8 cellular contexts compared by ENCODE assay signal in genomic region chr2:19955544-19956422, GRCh38. TPM values are rescaled to one million over a fixed set of nuclear protein-coding genes. Genes with fewer than 3 reads are reported as not detected.
DNase-seq lines count a peak whose midpoint lies in the region; ATAC-seq, FAIRE-seq and TF ChIP-seq lines count a peak whose summit lies in the region.

No MANE protein-coding gene starts in this region.

- ATAC-seq in GM19035 (IDR thresholded peaks at IDR 0.05; ENCODE audit: unreplicated experiment) (peak; percentile 94), HG03280 (IDR thresholded peaks at IDR 0.05; ENCODE audit: unreplicated experiment) (peak; percentile 94)
- peak; percentile 82 for ATAC-seq in stimulated activated naive CD8-positive, alpha-beta T cell treated with anti-CD3 and anti-CD28 coated beads, Interleukin-15, amount 100 ng/mL, for 72 hours

- CTCF ChIA-PET in CD4-positive, alpha-beta memory T cell (lab: Charles Lee; ENCODE audit: partially characterized antibody): interaction anchor here (0.6 to 2.4 kb wide), 11 partner anchors 9 to 687 kb away, joined by 3 to 11 read pairs (median 4); partner anchors contain the start of gene LAPTM4A

- TF ChIP-seq CTCF in mesothelial cell of epicardium (IDR thresholded peaks at IDR 0.05; ENCODE audit: unreplicated experiment): peak; percentile 73

- no peak overlapping the region for H3K4me3 ChIP-seq in CD4-positive, alpha-beta memory T cell (ENCODE audit: low read length in 2 of 2)

- H3K27me3 Mint-ChIP-seq in CD4-positive, alpha-beta memory T cell: no peaks in the 10 kb centered on the region
- no peaks in the 10 kb centered on the region for H3K27me3 Mint-ChIP-seq in mesothelial cell of epicardium (ENCODE audit: low read depth)
- H3K27me3 Mint-ChIP-seq in stimulated activated naive CD8-positive, alpha-beta T cell treated with anti-CD3 and anti-CD28 coated beads, Interleukin-15, amount 100 ng/mL, for 72 hours: no peaks in the 10 kb centered on the region

- DNase-seq in CD4-positive, alpha-beta memory T cell: peak; percentile 41 to 60 (median 48)
- DNase-seq in NCI-H446 treated with DMSO at 0.1 percent for 48 hours (lab: John Stamatoyannopoulos, UW): peak; percentile 27
- DNase-seq in activated CD4-positive, alpha-beta T cell treated with anti-CD3 and anti-CD28 coated beads, Interleukin-2, amount 50 U/mL, for 4 hours: peak; percentile 21 to 33
- DNase-seq in mesothelial cell of epicardium (ENCODE audit: low spot score in 2 of 2, unreplicated experiment in 2 of 2): peak; percentile 27 to 46
- peak; percentile 25 to 46 for DNase-seq in stimulated activated naive CD8-positive, alpha-beta T cell treated with anti-CD3 and anti-CD28 coated beads, Interleukin-15, amount 100 ng/mL, for 72 hours

- H3K27ac Mint-ChIP-seq in CD4-positive, alpha-beta memory T cell: no peak overlapping the region
- no peak overlapping the region for H3K27ac Mint-ChIP-seq in mesothelial cell of epicardium
- no peak overlapping the region for H3K27ac Mint-ChIP-seq in stimulated activated naive CD8-positive, alpha-beta T cell treated with anti-CD3 and anti-CD28 coated beads, Interleukin-15, amount 100 ng/mL, for 72 hours

- no peaks in the 10 kb centered on the region for H3K9me3 Mint-ChIP-seq in CD4-positive, alpha-beta memory T cell
- H3K9me3 Mint-ChIP-seq in mesothelial cell of epicardium: no peaks in the 10 kb centered on the region
- no peaks in the 10 kb centered on the region for H3K9me3 Mint-ChIP-seq in stimulated activated naive CD8-positive, alpha-beta T cell treated with anti-CD3 and anti-CD28 coated beads, Interleukin-15, amount 100 ng/mL, for 72 hours

- no peaks in the 10 kb centered on the region for H3K9me3 ChIP-seq in CD4-positive, alpha-beta memory T cell (ENCODE audit: control insufficient read depth in 1 of 2, low read length in 2 of 2)

- FAIRE-seq in endometrium (lab: Jason Lieb, UNC): peak; percentile 91

- H3K4me3 Mint-ChIP-seq in CD4-positive, alpha-beta memory T cell: no peak overlapping the region
- H3K4me3 Mint-ChIP-seq in mesothelial cell of epicardium: no peak overlapping the region
- no peak overlapping the region for H3K4me3 Mint-ChIP-seq in stimulated activated naive CD8-positive, alpha-beta T cell treated with anti-CD3 and anti-CD28 coated beads, Interleukin-15, amount 100 ng/mL, for 72 hours

- H3K4me1 Mint-ChIP-seq in CD4-positive, alpha-beta memory T cell: no peaks in the 10 kb centered on the region
- H3K4me1 Mint-ChIP-seq in mesothelial cell of epicardium: no peaks in the 10 kb centered on the region
- no peaks in the 10 kb centered on the region for H3K4me1 Mint-ChIP-seq in stimulated activated naive CD8-positive, alpha-beta T cell treated with anti-CD3 and anti-CD28 coated beads, Interleukin-15, amount 100 ng/mL, for 72 hours

- POLR2A ChIA-PET in CD4-positive, alpha-beta memory T cell (lab: Charles Lee; ENCODE audit: partially characterized antibody): no interaction called here

- no peaks in the 10 kb centered on the region for H3K27me3 ChIP-seq in CD4-positive, alpha-beta memory T cell (ENCODE audit: insufficient read depth, low read length)

- H3K4me1 ChIP-seq in CD4-positive, alpha-beta memory T cell (ENCODE audit: insufficient read depth, low read length): no peaks in the 10 kb centered on the region

- no peak overlapping the region for H3K27ac ChIP-seq in CD4-positive, alpha-beta memory T cell (ENCODE audit: low read depth, low read length)

- H3K36me3 ChIP-seq in CD4-positive, alpha-beta memory T cell (ENCODE audit: insufficient read depth, low read length): no peaks in the 10 kb centered on the region

- peaks cover 4 to 5% of the 10 kb centered on the region in 2 donors for H3K36me3 Mint-ChIP-seq in CD4-positive, alpha-beta memory T cell
- H3K36me3 Mint-ChIP-seq in mesothelial cell of epicardium: peaks cover 4% of the 10 kb centered on the region

- intact Hi-C loops in CD4-positive, alpha-beta memory T cell (cut with micrococcal nuclease): loop anchor here (1.0 kb wide), 1 partner anchor 143 kb away; no protein-coding TSS in a partner anchor

RNA-seq across cellular contexts. Expression of gene WDR35, which starts 34.1 kb away (rescaled TPM):
- total RNA-seq in CD4-positive, alpha-beta memory T cell: 1 to 10 TPM; 5.5 to 5.7 TPM
- 1 to 10 TPM; 2.3 to 2.5 TPM for polyA plus RNA-seq in CD4-positive, alpha-beta memory T cell
- total RNA-seq in mesothelial cell of epicardium: 12.7 to 13.5 TPM (median 13.2 TPM) in 3 replicates

RNA-seq across cellular contexts. Expression of gene TTC32, which starts 54.0 kb away (rescaled TPM):
- total RNA-seq in CD4-positive, alpha-beta memory T cell: 10 to 100 TPM; 44.4 to 48.7 TPM
- 10 to 100 TPM; 24.3 to 34.2 TPM for polyA plus RNA-seq in CD4-positive, alpha-beta memory T cell
- total RNA-seq in mesothelial cell of epicardium: 16.8 to 20.8 TPM (median 20.6 TPM) in 3 replicates

RNA-seq across cellular contexts. Expression of gene MATN3, which starts 56.7 kb away (rescaled TPM):
- total RNA-seq in CD4-positive, alpha-beta memory T cell: not detected
- polyA plus RNA-seq in CD4-positive, alpha-beta memory T cell: not detected
- 1.6 to 2.7 TPM (median 2.1 TPM) in 3 replicates for total RNA-seq in mesothelial cell of epicardium
